35 cellular contexts compared by ENCODE assay signal in genomic region chr2:129002751-129003150, GRCh38.
"Had no signal": no experiment of that assay in that cellular context is flagged by ENCODE, and none has a peak within 500 bp of the region (broad histone marks: within the 10 kb centered on the region; RNA-seq: fewer than 3 reads in every experiment).

No MANE protein-coding gene starts in this region.

- H3K4me3 ChIP-seq: MG63 had no signal

- DNase-seq: Karpas-422, Kasumi-1, KBM-7, KG1, MG63, MM.1S, MV-4-11, NCI-H1092, NCI-H1092 treated with DMSO at 0.1 percent for 48 hours, NCI-H1105, NCI-H1105 treated with DMSO at 0.1 percent for 48 hours, NCI-H1417, NCI-H1417 treated with DMSO at 0.1 percent for 48 hours, NCI-H1436, NCI-H1436 treated with DMSO at 0.1 percent for 48 hours, NCI-H146, NCI-H1694, NCI-H1694 treated with DMSO at 0.1 percent for 48 hours, NCI-H187, NCI-H187 treated with DMSO at 0.1 percent for 48 hours, NCI-H1930, NCI-H2029, NCI-H2029 treated with DMSO at 0.1 percent for 48 hours, NCI-H2081, NCI-H2081 treated with DMSO at 0.1 percent for 48 hours, NCI-H2107, NCI-H2171, NCI-H2171 treated with DMSO at 0.1 percent for 48 hours, NCI-H2227 treated with DMSO at 0.1 percent for 48 hours, NCI-H226, NCI-H345, NCI-H446, NCI-H446 treated with DMSO at 0.1 percent for 48 hours, NCI-H510A had no signal

- H3K27me3 ChIP-seq: MG63 had no signal

- H3K9me3 ChIP-seq: MG63 had no signal

- H3K36me3 ChIP-seq: MG63 had no signal

- H3K27ac ChIP-seq: KMS-11 had no signal
